Comparison of ENCODE assay signal across 8 cellular contexts in genomic region chr6:28336284-28337024, GRCh38. TPM values are rescaled to one million over a fixed set of nuclear protein-coding genes. Genes with fewer than 3 reads are reported as not detected.
DNase-seq lines count a peak whose midpoint lies in the region; ATAC-seq and TF ChIP-seq lines count a peak whose summit lies in the region.

No MANE protein-coding gene starts in this region.

- TF ChIP-seq POLR2A in NB4 (IDR thresholded peaks at IDR 0.05; ENCODE audit: extremely low read depth, insufficient read length): no peak
- no peak for TF ChIP-seq POLR2A in heart left ventricle (IDR thresholded peaks at IDR 0.05)

- peaks cover 16% of the 10 kb centered on the region for H3F3A ChIP-seq in DOHH2 (ENCODE audit: control insufficient read depth, insufficient read depth)

- H3K9me3 ChIP-seq in DOHH2 (ENCODE audit: control insufficient read depth, insufficient read depth, low read length) (peaks cover 21% of the 10 kb centered on the region), heart left ventricle (peaks cover 0 to 13% (median 0%) of the 10 kb centered on the region in 12 donors)

- H3K4me3 ChIP-seq in DOHH2 (ENCODE audit: low read length) (peak overlapping the region; percentile 87), NB4 (ENCODE audit: low read depth, low read length) (peak overlapping the region; percentile 91), WI38 (ENCODE audit: low read depth, low read length) (peak overlapping the region; percentile 69), heart left ventricle (peak overlapping the region; percentile 57 to 85 (median 74))

- H4K20me1 ChIP-seq in DOHH2 (ENCODE audit: control insufficient read depth, insufficient read depth, low read depth, low read length): no peaks in the 10 kb centered on the region

- DNase-seq in NB4 (ENCODE audit: low read depth): peak; percentile 97
- peak in 2 of 5 donors; percentile 28 to 47 for DNase-seq in heart left ventricle
- no peak for DNase-seq in sciatic nerve (ENCODE audit: low spot score)
- DNase-seq in cerebellum (ENCODE audit: low spot score): no peak

- peak overlapping the region; percentile 95 for H3K27ac ChIP-seq in DOHH2 (ENCODE audit: low read depth, low read length)
- H3K27ac ChIP-seq in heart left ventricle: peak overlapping the region; percentile 90 to 100 (median 97)

- peaks cover 36% of the 10 kb centered on the region for H3K4me1 ChIP-seq in DOHH2 (ENCODE audit: control insufficient read depth, low read length)
- peaks cover 0 to 24% (median 12%) of the 10 kb centered on the region in 12 donors for H3K4me1 ChIP-seq in heart left ventricle

- no peak for TF ChIP-seq CTCF in DOHH2 (IDR thresholded peaks at IDR 0.05; ENCODE audit: low read depth, low read length, poor library complexity, severe bottlenecking)
- TF ChIP-seq CTCF in NB4 (IDR thresholded peaks at IDR 0.05; ENCODE audit: low read depth, low read length): no peak
- no peak for TF ChIP-seq CTCF in WI38 (IDR thresholded peaks at IDR 0.05; ENCODE audit: low read depth, low read length)
- TF ChIP-seq CTCF in heart left ventricle (IDR thresholded peaks at IDR 0.05): no peak

- no peaks in the 10 kb centered on the region for H3K79me2 ChIP-seq in DOHH2 (ENCODE audit: control insufficient read depth, low read length)

- H3K9me2 ChIP-seq in DOHH2 (replicated peaks; ENCODE audit: control insufficient read depth, low read length): no peaks in the 10 kb centered on the region

- H3K4me2 ChIP-seq in DOHH2 (ENCODE audit: low read length): peak overlapping the region; percentile 97

- ATAC-seq in GM21447 (IDR thresholded peaks at IDR 0.05; ENCODE audit: unreplicated experiment): peak; percentile 48
- ATAC-seq in heart left ventricle: peak; percentile 19 to 56 (median 38)
- peak; percentile 58 for ATAC-seq in sciatic nerve
- no peak for ATAC-seq in HG03108 (IDR thresholded peaks at IDR 0.05; ENCODE audit: unreplicated experiment)

- intact Hi-C loops in heart left ventricle (cut with DNase I): loop anchor here in 7 of 10 donors (5.0 to 10.0 kb wide), 8 partner anchors 52 to 1189 kb away; partner anchors contain the start of genes PGBD1 (in 3 of the 7), ZSCAN26 (in 3 of the 7), NKAPL (in 1 of the 7) and ZKSCAN4 (in 1 of the 7)
- intact Hi-C loops in sciatic nerve (cut with DNase I): no loop called here

- 0 out of 2 replicates have a peak, but pooled peaks cover 5% of the 10 kb centered on the region for H3K36me3 ChIP-seq in DOHH2 (ENCODE audit: control insufficient read depth, low read length)
- H3K36me3 ChIP-seq in heart left ventricle: no peaks in the 10 kb centered on the region

- H3K27me3 ChIP-seq in DOHH2 (ENCODE audit: control insufficient read depth, low read length): no peaks in the 10 kb centered on the region
- no peaks in the 10 kb centered on the region for H3K27me3 ChIP-seq in heart left ventricle

- 5 to 9% (median 7%) methylated on average over 20 of the region's 20 CpGs for WGBS in heart left ventricle, 4 donors

RNA-seq across cellular contexts. Expression of gene ZSCAN31, which starts 0.5 kb away (rescaled TPM):
- total RNA-seq in heart left ventricle: 10 to 100 TPM in 5 of 9 donors, 1 to 10 TPM in 4; 7.5 to 22.0 (median 10.7) TPM
- 1 to 10 TPM; 3.3 to 5.4 TPM for polyA plus RNA-seq in heart left ventricle
- 17.4 TPM for total RNA-seq in sciatic nerve
- 10.6 TPM for total RNA-seq in cerebellum

RNA-seq across cellular contexts. Expression of gene ZKSCAN3, which starts 13.3 kb away (rescaled TPM):
- total RNA-seq in heart left ventricle: 1 to 10 TPM; 2.8 to 7.9 (median 5.6) TPM
- polyA plus RNA-seq in heart left ventricle: 1 to 10 TPM; 1.5 to 1.8 TPM
- total RNA-seq in sciatic nerve: 7.8 TPM
- 8.3 TPM for total RNA-seq in cerebellum

RNA-seq across cellular contexts. Expression of gene PGBD1, which starts 55.1 kb away (rescaled TPM):
- total RNA-seq in heart left ventricle (1 to 10 TPM; 2.5 to 3.8 (median 2.9) TPM), sciatic nerve (4.9 TPM), cerebellum (12.0 TPM)
- polyA plus RNA-seq in heart left ventricle: 1 to 10 TPM; 1.7 to 4.6 TPM
